Comparison of ENCODE assay signal across 9 cellular contexts in the genomic region with DNA sequence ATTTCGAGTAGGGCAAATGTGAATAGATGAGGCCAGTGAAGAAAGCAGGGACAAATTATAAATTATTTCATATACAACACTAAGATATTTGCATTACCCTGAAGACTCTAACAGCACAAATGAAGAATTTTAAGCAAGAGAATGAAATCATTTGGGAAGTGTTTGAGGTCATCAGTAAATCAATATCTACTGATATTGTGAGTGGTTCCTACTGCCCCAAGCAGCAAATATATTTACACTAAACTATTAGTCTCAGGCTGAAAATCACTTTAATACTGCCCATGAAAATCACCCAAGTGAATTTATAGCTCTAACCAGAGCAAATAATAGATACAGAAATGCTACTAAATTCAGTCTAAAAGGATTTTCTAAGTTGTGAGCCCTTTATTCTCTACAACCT.
"Had no signal": no experiment of that assay in that cellular context is flagged by ENCODE, and none has a peak within 500 bp of the region (broad histone marks: within the 10 kb centered on the region; RNA-seq: fewer than 3 reads in every experiment).

No MANE protein-coding gene starts in this region.

- FAIRE-seq: HTR-8/SVneo had no signal

- DNase-seq: GM23248, GOT3, H7, HFFc6, KBM-7 had no signal

- ATAC-seq: HCT116 had no signal

- H3K4me3 Mint-ChIP-seq: HFFc6, IgD-negative memory B cell had no signal

- H3K36me3 Mint-ChIP-seq: IgD-negative memory B cell had no signal

- H3K27ac Mint-ChIP-seq: HFFc6, IgD-negative memory B cell had no signal

- H3K4me1 Mint-ChIP-seq: IgD-negative memory B cell had no signal

- H3K4me3 ChIP-seq: GM23248, HAP-1 had no signal

- H3K9ac ChIP-seq: GM23248 had no signal

- H3K27ac ChIP-seq: GM23248 had no signal

- H2AFZ ChIP-seq: GM23248 had no signal

- H3K4me1 ChIP-seq: HAP-1 had no signal

- H3K27me3 Mint-ChIP-seq: IgD-negative memory B cell had no signal

- H3K9me3 ChIP-seq: HAP-1 had no signal

- H3K9me3 Mint-ChIP-seq: HFFc6, IgD-negative memory B cell had no signal

- H3K36me3 ChIP-seq: HAP-1 had no signal
